Comparison of ENCODE assay signal across 1 cellular context in genomic region chr17:45433136-45433535, GRCh38.
TF ChIP-seq lines count a peak whose summit lies in the region.

No MANE protein-coding gene starts in this region.

TF ChIP-seq in SK-N-SH treated with all-trans-retinoic acid at 6 μM for 48 hours, 23 proteins besides CTCF, POLR2A, EP300 and RAD21 (continued from another document):
- TF ChIP-seq, protein P1, sequence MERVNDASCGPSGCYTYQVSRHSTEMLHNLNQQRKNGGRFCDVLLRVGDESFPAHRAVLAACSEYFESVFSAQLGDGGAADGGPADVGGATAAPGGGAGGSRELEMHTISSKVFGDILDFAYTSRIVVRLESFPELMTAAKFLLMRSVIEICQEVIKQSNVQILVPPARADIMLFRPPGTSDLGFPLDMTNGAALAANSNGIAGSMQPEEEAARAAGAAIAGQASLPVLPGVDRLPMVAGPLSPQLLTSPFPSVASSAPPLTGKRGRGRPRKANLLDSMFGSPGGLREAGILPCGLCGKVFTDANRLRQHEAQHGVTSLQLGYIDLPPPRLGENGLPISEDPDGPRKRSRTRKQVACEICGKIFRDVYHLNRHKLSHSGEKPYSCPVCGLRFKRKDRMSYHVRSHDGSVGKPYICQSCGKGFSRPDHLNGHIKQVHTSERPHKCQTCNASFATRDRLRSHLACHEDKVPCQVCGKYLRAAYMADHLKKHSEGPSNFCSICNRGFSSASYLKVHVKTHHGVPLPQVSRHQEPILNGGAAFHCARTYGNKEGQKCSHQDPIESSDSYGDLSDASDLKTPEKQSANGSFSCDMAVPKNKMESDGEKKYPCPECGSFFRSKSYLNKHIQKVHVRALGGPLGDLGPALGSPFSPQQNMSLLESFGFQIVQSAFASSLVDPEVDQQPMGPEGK (CRISPR knock-in tag; IDR thresholded peaks at IDR 0.05; ENCODE audit: borderline replicate concordance) = no peak
- TF ChIP-seq POU6F1 (CRISPR knock-in tag; IDR thresholded peaks at IDR 0.05; ENCODE audit: borderline replicate concordance, low read depth) (no peak), ZNF565 (CRISPR knock-in tag; conservative IDR thresholded peaks at IDR 0.05; ENCODE audit: low read depth) (no peak), CSDC2 (CRISPR knock-in tag; IDR thresholded peaks at IDR 0.05) (no peak), TCF4 (CRISPR knock-in tag; IDR thresholded peaks at IDR 0.05; ENCODE audit: borderline replicate concordance) (no peak), ZNF8 (CRISPR knock-in tag; IDR thresholded peaks at IDR 0.05) (no peak)
